ENCODE assay signal across 8 cellular contexts in the genomic region with DNA sequence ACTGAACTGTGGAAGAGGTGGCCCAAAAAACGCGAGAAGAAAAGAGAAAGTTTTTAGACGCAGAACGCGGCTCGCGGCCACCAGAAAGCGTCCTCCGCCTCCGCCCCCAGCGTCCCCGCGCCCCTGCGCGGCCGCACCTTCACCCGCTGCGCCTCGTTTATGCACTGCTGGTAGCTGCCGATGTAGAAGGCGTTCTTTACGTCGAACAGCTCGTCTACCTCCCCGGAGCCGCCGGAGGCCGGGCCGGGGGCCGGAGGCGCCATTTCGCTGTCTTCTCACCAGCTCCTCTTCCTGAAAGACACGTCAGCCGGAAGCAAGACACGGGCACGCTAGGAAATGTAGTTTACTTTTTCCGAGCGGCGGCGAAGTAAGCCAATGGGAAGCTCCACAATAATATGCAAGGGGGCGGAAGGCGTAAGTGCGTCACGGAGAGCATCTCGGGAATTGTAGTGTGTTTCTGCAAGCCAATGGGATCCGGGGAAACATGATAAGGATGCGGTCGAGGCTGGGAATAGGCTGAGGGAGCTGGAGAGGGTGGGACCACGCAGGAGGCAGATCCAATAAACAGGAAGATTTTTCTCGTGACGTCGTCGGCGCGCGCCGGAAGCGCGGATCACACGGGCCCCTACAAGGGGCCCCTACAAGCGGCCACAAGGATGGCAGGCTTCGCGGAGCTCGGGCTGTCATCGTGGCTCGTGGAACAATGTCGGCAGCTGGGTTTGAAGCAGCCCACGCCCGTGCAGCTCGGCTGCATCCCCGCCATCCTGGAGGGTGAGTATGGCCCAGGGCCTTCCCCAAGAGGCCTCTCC. TPM values are rescaled to one million over a fixed set of nuclear protein-coding genes. Genes with fewer than 3 reads are reported as not detected.
DNase-seq lines count a peak whose midpoint lies in the region; ATAC-seq and TF ChIP-seq lines count a peak whose summit lies in the region.

A gene (minus strand): TSS at position 302 of the 809 bp plus-strand sequence. CDS start 39 bp downstream, at position 263.
A gene with protein sequence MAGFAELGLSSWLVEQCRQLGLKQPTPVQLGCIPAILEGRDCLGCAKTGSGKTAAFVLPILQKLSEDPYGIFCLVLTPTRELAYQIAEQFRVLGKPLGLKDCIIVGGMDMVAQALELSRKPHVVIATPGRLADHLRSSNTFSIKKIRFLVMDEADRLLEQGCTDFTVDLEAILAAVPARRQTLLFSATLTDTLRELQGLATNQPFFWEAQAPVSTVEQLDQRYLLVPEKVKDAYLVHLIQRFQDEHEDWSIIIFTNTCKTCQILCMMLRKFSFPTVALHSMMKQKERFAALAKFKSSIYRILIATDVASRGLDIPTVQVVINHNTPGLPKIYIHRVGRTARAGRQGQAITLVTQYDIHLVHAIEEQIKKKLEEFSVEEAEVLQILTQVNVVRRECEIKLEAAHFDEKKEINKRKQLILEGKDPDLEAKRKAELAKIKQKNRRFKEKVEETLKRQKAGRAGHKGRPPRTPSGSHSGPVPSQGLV (plus strand): TSS at position 630 of the 809 bp plus-strand sequence. CDS start 27 bp downstream, at position 657.

- H3K4me3 ChIP-seq in AG04450 (ENCODE audit: low read depth, low read length), result peak within 1 kb of the TSS; percentile 100

- no peaks in the 10 kb centered on the region for H3K27me3 ChIP-seq in AG04450 (ENCODE audit: control insufficient read depth, insufficient read depth, low read length)

- H3K36me3 Mint-ChIP-seq in activated B cell treated with CpG ODN at 0.5 μM for 24 hours (ENCODE audit: low read depth), result peaks cover 60% of the 10 kb centered on the region
- peaks cover under 1 to 4% (median 2%) of the 10 kb centered on the region in 3 donors for H3K36me3 Mint-ChIP-seq in immature natural killer cell

- H3K27me3 Mint-ChIP-seq in activated B cell treated with CpG ODN at 0.5 μM for 24 hours (no peaks in the 10 kb centered on the region), immature natural killer cell (ENCODE audit: low read depth in 3 of 3) (peaks cover 0 to 12% (median 4%) of the 10 kb centered on the region in 3 donors)

- DNase-seq in AG04450 (ENCODE audit: low read depth, low spot score) (peak; percentile 99), NCI-H345 (lab: John Stamatoyannopoulos, UW) (peak; percentile 98), activated B cell treated with CpG ODN at 0.5 μM for 24 hours (peak; percentile 94), caudate nucleus (lab: John Stamatoyannopoulos, UW) (peak; percentile 90 to 100 (median 99)), immature natural killer cell (peak; percentile 98), smooth muscle cell of the brain vasculature (ENCODE audit: low read depth, low spot score) (peak; percentile 99)

- intact Hi-C loops in activated B cell treated with CpG ODN at 0.5 μM for 24 hours (cut with micrococcal nuclease), result loop anchor here (1.0 to 10.0 kb wide), 13 partner anchors 13 to 401 kb away; a partner anchor contains a TSS

- H3K4me3 Mint-ChIP-seq in activated B cell treated with CpG ODN at 0.5 μM for 24 hours, result peak within 1 kb of the TSS; percentile 91
- peak within 1 kb of the TSS; percentile 80 to 99 (median 94) for H3K4me3 Mint-ChIP-seq in immature natural killer cell

- POLR2A ChIA-PET in AG04450 (lab: Yijun Ruan, JAX), result interaction anchor here (0.6 to 1.9 kb wide), 16 partner anchors 10 to 638 kb away, joined by 3 to 15 read pairs (median 5); a partner anchor contains a TSS
- POLR2A ChIA-PET in activated B cell treated with CpG ODN at 0.5 μM for 24 hours (lab: Charles Lee), result interaction anchor here (0.5 to 2.0 kb wide), 28 partner anchors 8 to 1366 kb away, joined by 3 to 23 read pairs (median 4); a partner anchor contains a TSS

- CTCF ChIA-PET in AG04450 (lab: Charles Lee), result interaction anchor here (0.7 to 1.5 kb wide), 3 partner anchors 24 to 255 kb away, joined by 3 to 10 read pairs (median 3); no protein-coding TSS in a partner anchor
- CTCF ChIA-PET in activated B cell treated with CpG ODN at 0.5 μM for 24 hours (lab: Charles Lee), result interaction anchor here (0.7 to 1.2 kb wide), 5 partner anchors 22 to 1208 kb away, joined by 3 to 4 read pairs (median 3); a partner anchor contains a TSS

- H3K9me3 Mint-ChIP-seq in activated B cell treated with CpG ODN at 0.5 μM for 24 hours (no peaks in the 10 kb centered on the region), immature natural killer cell (no peaks in the 10 kb centered on the region)

- TF ChIP-seq CTCF in AG04450 (IDR thresholded peaks at IDR 0.05; ENCODE audit: low read depth, low read length) (no peak), activated B cell treated with CpG ODN at 0.5 μM for 24 hours (IDR thresholded peaks at IDR 0.05) (no peak)

- H3K27ac Mint-ChIP-seq in activated B cell treated with CpG ODN at 0.5 μM for 24 hours (peak within 1 kb of the TSS; percentile 60), immature natural killer cell (peak within 1 kb of the TSS; percentile 63 to 99 (median 96))

- H3K9me3 ChIP-seq in AG04450 (ENCODE audit: control insufficient read depth, insufficient read depth, low read length), result no peaks in the 10 kb centered on the region; the same call in 1 of the 2 replicates

- H3K27ac ChIP-seq in AG04450 (ENCODE audit: low read depth, low read length) (peak within 1 kb of the TSS; percentile 93), caudate nucleus (ENCODE audit: low read depth, low read length) (peak within 1 kb of the TSS; percentile 81)

- ATAC-seq in GM18909 (IDR thresholded peaks at IDR 0.05; ENCODE audit: poor library complexity, unreplicated experiment) (peak; percentile 92), HG03175 (IDR thresholded peaks at IDR 0.05; ENCODE audit: unreplicated experiment) (peak; percentile 93), activated B cell treated with CpG ODN at 0.5 μM for 24 hours (ENCODE audit: low read depth) (peak; percentile 96)

- H3K4me1 Mint-ChIP-seq in activated B cell treated with CpG ODN at 0.5 μM for 24 hours (peaks cover 46% of the 10 kb centered on the region), immature natural killer cell (peaks cover 46 to 48% of the 10 kb centered on the region in 2 donors)

RNA-seq across cellular contexts. Expression of the first gene that starts in this region (rescaled TPM):
- polyA plus RNA-seq in AG04450 (2011; rRNA removed) (170 and 217 TPM in 2 replicates), immature natural killer cell (100 to 1,000 TPM; 378 to 407 (median 401) TPM)
- polyA minus RNA-seq in AG04450 (2011; rRNA and poly(A)+ RNA removed), result 116 and 182 TPM in 2 replicates
- 182 and 253 TPM in 2 replicates for total RNA-seq in activated B cell treated with CpG ODN at 0.5 μM for 24 hours

RNA-seq across cellular contexts. Expression of the second gene that starts in this region (rescaled TPM):
- polyA plus RNA-seq in AG04450 (2011; rRNA removed) (30.7 and 40.9 TPM in 2 replicates), immature natural killer cell (10 to 100 TPM; 33.1 to 54.2 (median 48.9) TPM)
- polyA minus RNA-seq in AG04450 (2011; rRNA and poly(A)+ RNA removed), result 49.6 and 52.4 TPM in 2 replicates
- 49.0 and 53.6 TPM in 2 replicates for total RNA-seq in activated B cell treated with CpG ODN at 0.5 μM for 24 hours

Comparison
In these comparisons a context has a peak if more than half of its experiments do, and no peak if none do; other contexts are left out.
1. Peak in every context shown above with its lines: DNase-seq, ATAC-seq, H3K4me3 ChIP-seq and H3K27ac ChIP-seq.